1 cellular context compared by ENCODE assay signal in genomic region chr11:65383778-65384177, GRCh38.
A peak's percentile ranks its signal among the peaks of the same experiment; 100 is the strongest.
TF ChIP-seq lines count a peak whose summit lies in the region.

No MANE protein-coding gene starts in this region.

TF ChIP-seq in HepG2, 621 proteins besides CTCF, POLR2A, EP300 and RAD21 (continued from another document and continues in another):
- TF ChIP-seq SRSF1 (optimal IDR thresholded peaks at IDR 0.05; ENCODE audit: low read depth, low read length) (no peak), NFE2 (CRISPR knock-in tag; IDR thresholded peaks at IDR 0.05) (no peak), KIAA2018 (CRISPR knock-in tag; IDR thresholded peaks at IDR 0.05; ENCODE audit: borderline replicate concordance) (no peak), LBX2 (CRISPR knock-in tag; IDR thresholded peaks at IDR 0.05; ENCODE audit: borderline replicate concordance) (no peak), HOXA5 (CRISPR knock-in tag; IDR thresholded peaks at IDR 0.05) (no peak), MAFK (conservative IDR thresholded peaks at IDR 0.05 in 1 of 2, IDR thresholded peaks at IDR 0.05 in 1 of 2; ENCODE audit: low read length in 2 of 2) (no peak), ZNF614 (CRISPR knock-in tag; IDR thresholded peaks at IDR 0.05; ENCODE audit: borderline replicate concordance) (peak; percentile 50; the same call in 1 of the 2 replicates), MTF2 (CRISPR knock-in tag; IDR thresholded peaks at IDR 0.05; ENCODE audit: borderline replicate concordance) (no peak), KLF12 (CRISPR knock-in tag; IDR thresholded peaks at IDR 0.05; ENCODE audit: borderline replicate concordance) (no peak), RFX5 (IDR thresholded peaks at IDR 0.05; ENCODE audit: low read depth, low read length) (no peak), TBX2 (CRISPR knock-in tag; IDR thresholded peaks at IDR 0.05; ENCODE audit: borderline replicate concordance) (no peak), DRAP1 (CRISPR knock-in tag; IDR thresholded peaks at IDR 0.05) (no peak), ZFP62 (CRISPR knock-in tag; IDR thresholded peaks at IDR 0.05) (no peak), ZNF550 (CRISPR knock-in tag; IDR thresholded peaks at IDR 0.05; ENCODE audit: borderline replicate concordance) (no peak), ZNF672 (CRISPR knock-in tag; IDR thresholded peaks at IDR 0.05) (no peak), ZNF382 (CRISPR knock-in tag; IDR thresholded peaks at IDR 0.05; ENCODE audit: borderline replicate concordance) (no peak), RXRA (CRISPR knock-in tag; IDR thresholded peaks at IDR 0.05) (no peak; the same call in 1 of the 2 replicates), NONO (IDR thresholded peaks at IDR 0.05) (no peak), NONO (CRISPR knock-in tag; conservative IDR thresholded peaks at IDR 0.05) (no peak), JUNB (CRISPR knock-in tag; IDR thresholded peaks at IDR 0.05; ENCODE audit: borderline replicate concordance) (no peak), ZUFSP (CRISPR knock-in tag; IDR thresholded peaks at IDR 0.05; ENCODE audit: borderline replicate concordance) (no peak), NFKBIZ (CRISPR knock-in tag; IDR thresholded peaks at IDR 0.05) (peak; percentile 42; the same call in 1 of the 2 replicates), ZNF788 (CRISPR knock-in tag; IDR thresholded peaks at IDR 0.05; ENCODE audit: borderline replicate concordance) (no peak), IRF1 (CRISPR knock-in tag; IDR thresholded peaks at IDR 0.05; ENCODE audit: low read depth) (no peak), NFIB (CRISPR knock-in tag; IDR thresholded peaks at IDR 0.05; ENCODE audit: borderline replicate concordance) (no peak), MZF1 (CRISPR knock-in tag; IDR thresholded peaks at IDR 0.05; ENCODE audit: borderline replicate concordance) (no peak), GABPA (IDR thresholded peaks at IDR 0.05; ENCODE audit: low read depth, low read length) (no peak), GABPA (CRISPR knock-in tag; IDR thresholded peaks at IDR 0.05; ENCODE audit: low read depth) (no peak)
- TF ChIP-seq, protein P1, sequence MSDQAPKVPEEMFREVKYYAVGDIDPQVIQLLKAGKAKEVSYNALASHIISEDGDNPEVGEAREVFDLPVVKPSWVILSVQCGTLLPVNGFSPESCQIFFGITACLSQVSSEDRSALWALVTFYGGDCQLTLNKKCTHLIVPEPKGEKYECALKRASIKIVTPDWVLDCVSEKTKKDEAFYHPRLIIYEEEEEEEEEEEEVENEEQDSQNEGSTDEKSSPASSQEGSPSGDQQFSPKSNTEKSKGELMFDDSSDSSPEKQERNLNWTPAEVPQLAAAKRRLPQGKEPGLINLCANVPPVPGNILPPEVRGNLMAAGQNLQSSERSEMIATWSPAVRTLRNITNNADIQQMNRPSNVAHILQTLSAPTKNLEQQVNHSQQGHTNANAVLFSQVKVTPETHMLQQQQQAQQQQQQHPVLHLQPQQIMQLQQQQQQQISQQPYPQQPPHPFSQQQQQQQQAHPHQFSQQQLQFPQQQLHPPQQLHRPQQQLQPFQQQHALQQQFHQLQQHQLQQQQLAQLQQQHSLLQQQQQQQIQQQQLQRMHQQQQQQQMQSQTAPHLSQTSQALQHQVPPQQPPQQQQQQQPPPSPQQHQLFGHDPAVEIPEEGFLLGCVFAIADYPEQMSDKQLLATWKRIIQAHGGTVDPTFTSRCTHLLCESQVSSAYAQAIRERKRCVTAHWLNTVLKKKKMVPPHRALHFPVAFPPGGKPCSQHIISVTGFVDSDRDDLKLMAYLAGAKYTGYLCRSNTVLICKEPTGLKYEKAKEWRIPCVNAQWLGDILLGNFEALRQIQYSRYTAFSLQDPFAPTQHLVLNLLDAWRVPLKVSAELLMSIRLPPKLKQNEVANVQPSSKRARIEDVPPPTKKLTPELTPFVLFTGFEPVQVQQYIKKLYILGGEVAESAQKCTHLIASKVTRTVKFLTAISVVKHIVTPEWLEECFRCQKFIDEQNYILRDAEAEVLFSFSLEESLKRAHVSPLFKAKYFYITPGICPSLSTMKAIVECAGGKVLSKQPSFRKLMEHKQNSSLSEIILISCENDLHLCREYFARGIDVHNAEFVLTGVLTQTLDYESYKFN (CRISPR knock-in tag; conservative IDR thresholded peaks at IDR 0.05), result no peak
- TF ChIP-seq, protein P2, sequence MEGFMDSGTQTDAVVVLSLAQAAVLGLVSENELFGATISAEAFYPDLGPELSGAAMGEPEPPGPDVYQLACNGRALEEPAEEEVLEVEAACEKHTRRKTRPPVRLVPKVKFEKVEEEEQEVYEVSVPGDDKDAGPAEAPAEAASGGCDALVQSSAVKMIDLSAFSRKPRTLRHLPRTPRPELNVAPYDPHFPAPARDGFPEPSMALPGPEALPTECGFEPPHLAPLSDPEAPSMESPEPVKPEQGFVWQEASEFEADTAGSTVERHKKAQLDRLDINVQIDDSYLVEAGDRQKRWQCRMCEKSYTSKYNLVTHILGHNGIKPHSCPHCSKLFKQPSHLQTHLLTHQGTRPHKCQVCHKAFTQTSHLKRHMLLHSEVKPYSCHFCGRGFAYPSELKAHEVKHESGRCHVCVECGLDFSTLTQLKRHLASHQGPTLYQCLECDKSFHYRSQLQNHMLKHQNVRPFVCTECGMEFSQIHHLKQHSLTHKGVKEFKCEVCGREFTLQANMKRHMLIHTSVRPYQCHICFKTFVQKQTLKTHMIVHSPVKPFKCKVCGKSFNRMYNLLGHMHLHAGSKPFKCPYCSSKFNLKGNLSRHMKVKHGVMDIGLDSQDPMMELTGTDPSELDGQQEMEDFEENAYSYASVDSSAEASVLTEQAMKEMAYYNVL (CRISPR knock-in tag; IDR thresholded peaks at IDR 0.05; ENCODE audit: borderline replicate concordance), result no peak
- TF ChIP-seq, protein P3, sequence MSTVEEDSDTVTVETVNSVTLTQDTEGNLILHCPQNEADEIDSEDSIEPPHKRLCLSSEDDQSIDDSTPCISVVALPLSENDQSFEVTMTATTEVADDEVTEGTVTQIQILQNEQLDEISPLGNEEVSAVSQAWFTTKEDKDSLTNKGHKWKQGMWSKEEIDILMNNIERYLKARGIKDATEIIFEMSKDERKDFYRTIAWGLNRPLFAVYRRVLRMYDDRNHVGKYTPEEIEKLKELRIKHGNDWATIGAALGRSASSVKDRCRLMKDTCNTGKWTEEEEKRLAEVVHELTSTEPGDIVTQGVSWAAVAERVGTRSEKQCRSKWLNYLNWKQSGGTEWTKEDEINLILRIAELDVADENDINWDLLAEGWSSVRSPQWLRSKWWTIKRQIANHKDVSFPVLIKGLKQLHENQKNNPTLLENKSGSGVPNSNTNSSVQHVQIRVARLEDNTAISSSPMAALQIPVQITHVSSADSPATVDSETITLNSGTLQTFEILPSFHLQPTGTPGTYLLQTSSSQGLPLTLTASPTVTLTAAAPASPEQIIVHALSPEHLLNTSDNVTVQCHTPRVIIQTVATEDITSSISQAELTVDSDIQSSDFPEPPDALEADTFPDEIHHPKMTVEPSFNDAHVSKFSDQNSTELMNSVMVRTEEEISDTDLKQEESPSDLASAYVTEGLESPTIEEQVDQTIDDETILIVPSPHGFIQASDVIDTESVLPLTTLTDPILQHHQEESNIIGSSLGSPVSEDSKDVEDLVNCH (CRISPR knock-in tag; IDR thresholded peaks at IDR 0.05), result no peak
- TF ChIP-seq, protein P4, sequence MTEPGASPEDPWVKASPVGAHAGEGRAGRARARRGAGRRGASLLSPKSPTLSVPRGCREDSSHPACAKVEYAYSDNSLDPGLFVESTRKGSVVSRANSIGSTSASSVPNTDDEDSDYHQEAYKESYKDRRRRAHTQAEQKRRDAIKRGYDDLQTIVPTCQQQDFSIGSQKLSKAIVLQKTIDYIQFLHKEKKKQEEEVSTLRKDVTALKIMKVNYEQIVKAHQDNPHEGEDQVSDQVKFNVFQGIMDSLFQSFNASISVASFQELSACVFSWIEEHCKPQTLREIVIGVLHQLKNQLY (CRISPR knock-in tag; IDR thresholded peaks at IDR 0.05), result 0 out of 2 replicates have a peak, but pooled peaks have one; percentile 29
- TF ChIP-seq, protein P5, sequence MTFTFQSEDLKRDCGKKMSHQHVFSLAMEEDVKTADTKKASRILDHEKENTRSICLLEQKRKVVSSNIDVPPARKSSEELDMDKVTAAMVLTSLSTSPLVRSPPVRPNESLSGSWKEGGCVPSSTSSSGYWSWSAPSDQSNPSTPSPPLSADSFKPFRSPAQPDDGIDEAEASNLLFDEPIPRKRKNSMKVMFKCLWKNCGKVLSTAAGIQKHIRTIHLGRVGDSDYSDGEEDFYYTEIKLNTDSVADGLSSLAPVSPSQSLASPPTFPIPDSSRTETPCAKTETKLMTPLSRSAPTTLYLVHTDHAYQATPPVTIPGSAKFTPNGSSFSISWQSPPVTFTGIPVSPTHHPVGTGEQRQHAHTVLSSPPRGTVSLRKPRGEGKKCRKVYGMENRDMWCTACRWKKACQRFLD (CRISPR knock-in tag; IDR thresholded peaks at IDR 0.05; ENCODE audit: borderline replicate concordance), result no peak
